In the genomic region with DNA sequence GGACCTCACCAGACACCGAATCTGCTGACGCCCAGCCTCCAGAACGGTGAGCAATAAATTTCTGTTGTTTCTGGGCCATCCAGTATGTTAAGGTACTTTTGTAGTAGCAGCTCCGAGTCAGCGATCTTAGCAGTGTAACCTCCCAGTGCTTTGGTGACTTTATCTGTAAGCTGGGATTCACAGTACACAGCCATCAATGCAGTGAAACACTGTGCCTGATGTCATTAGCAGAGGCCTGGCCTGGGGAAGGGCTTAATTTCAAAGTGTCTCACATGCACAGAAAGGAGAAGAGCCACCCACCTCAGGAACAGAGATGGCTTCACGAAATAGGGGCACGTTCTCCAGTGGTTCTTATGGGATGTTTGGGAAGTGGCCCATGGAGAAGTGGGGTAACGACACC, we compare ENCODE assay signal across 30 cellular contexts.
"Had no signal": no experiment of that assay in that cellular context is flagged by ENCODE, and none has a peak within 500 bp of the region (broad histone marks: within the 10 kb centered on the region; RNA-seq: fewer than 3 reads in every experiment).

No MANE protein-coding gene starts in this region.

- DNase-seq: activated CD4-positive, alpha-beta T cell treated with anti-CD3 and anti-CD28 coated beads, Interleukin-2, amount 10 ng/mL, durations not matched to agents 24 days and 14 days; activated CD4-positive, alpha-beta T cell treated with anti-CD3 and anti-CD28 coated beads, Interleukin-2, amount 50 U/mL, for 4 hours; activated CD8-positive, alpha-beta memory T cell treated with anti-CD3 and anti-CD28 coated beads, Interleukin-2, amount 50 U/mL, for 4 hours; activated gamma-delta T cell treated with Interleukin-2 at 50 U/mL for 16 hours; activated naive CD4-positive, alpha-beta T cell treated with anti-CD3 and anti-CD28 coated beads for 36 hours; activated T-cell treated with anti-CD3 and anti-CD28 coated beads for 4 hours; activated T-cell treated with anti-CD3 and anti-CD28 coated beads, Interleukin-2, amount 50 U/mL, for 4 hours; body of pancreas; Kasumi-1; KG1; MG63; NCI-H1048; NCI-H1105 treated with DMSO at 0.1 percent for 48 hours; NCI-H1436; NCI-H1694; NCI-H1930; NCI-H2081 treated with DMSO at 0.1 percent for 48 hours; NCI-H2171; NCI-H446; NCI-H510A treated with DMSO at 0.1 percent for 48 hours; NCI-H526 treated with DMSO at 0.1 percent for 48 hours; NCI-H774; PC-9; Right ventricle myocardium superior; T1000 had no signal

- H3K36me3 ChIP-seq: adrenal gland, breast epithelium, MG63 had no signal

- H2AFZ ChIP-seq: PC-9 had no signal

- H3K4me3 ChIP-seq: adrenal gland, body of pancreas, breast epithelium, MG63, PC-9, SK-N-MC had no signal

- ATAC-seq: activated naive CD4-positive, alpha-beta T cell treated with anti-CD3 and anti-CD28 coated beads, Interleukin-2, amount 50 U/mL, for 72 hours; activated T-cell treated with anti-CD3 and anti-CD28 coated beads, Interleukin-2, amount 50 U/mL, for 4 hours; body of pancreas had no signal

- H3K9me3 ChIP-seq: adrenal gland, body of pancreas, breast epithelium, MG63 had no signal

- H3K27me3 ChIP-seq: adrenal gland, body of pancreas, breast epithelium, MG63 had no signal

- H3K4me1 ChIP-seq: breast epithelium had no signal

- FAIRE-seq: astrocyte had no signal

- H3K27ac ChIP-seq: adrenal gland, body of pancreas, breast epithelium, PC-9, SK-N-MC had no signal

- H3K4me2 ChIP-seq: PC-9 had no signal
